1 cellular context compared by ENCODE assay signal in genomic region chr5:177498013-177498847, GRCh38.
TF ChIP-seq lines count a peak whose summit lies in the region.

No MANE protein-coding gene starts in this region.

TF ChIP-seq in GM23338, 12 proteins besides CTCF, POLR2A, EP300 and RAD21 (continued from another document):
- no peak for TF ChIP-seq ZNF462 (CRISPR knock-in tag; IDR thresholded peaks at IDR 0.05)
- TF ChIP-seq EZH2phosphoT487 (IDR thresholded peaks at IDR 0.05; ENCODE audit: unreplicated experiment) = no peak
- TF ChIP-seq ZNF331 (CRISPR knock-in tag; IDR thresholded peaks at IDR 0.05; ENCODE audit: low read depth) = no peak
- TF ChIP-seq CREB1 (CRISPR knock-in tag; IDR thresholded peaks at IDR 0.05; ENCODE audit: low read depth) = no peak
- no peak for TF ChIP-seq ZNF114 (CRISPR knock-in tag; IDR thresholded peaks at IDR 0.05)
- no peak for TF ChIP-seq REST (IDR thresholded peaks at IDR 0.05; ENCODE audit: unreplicated experiment)
